In genomic region chr11:66275984-66276612, GRCh38 we compare ENCODE assay signal across 15 cellular contexts. TPM values are rescaled to one million over a fixed set of nuclear protein-coding genes. Genes with fewer than 3 reads are reported as not detected.
A peak's percentile ranks its signal among the peaks of the same experiment; 100 is the strongest.
DNase-seq lines count a peak whose midpoint lies in the region; ATAC-seq, FAIRE-seq and TF ChIP-seq lines count a peak whose summit lies in the region.
"Had no signal": no experiment of that assay in that cellular context is flagged by ENCODE, and none has a peak within 500 bp of the region (broad histone marks: within the 10 kb centered on the region; RNA-seq: fewer than 3 reads in every experiment).

No MANE protein-coding gene starts in this region.

- POLR2A ChIA-PET in IMR-90 (lab: Charles Lee; ENCODE audit: unreplicated experiment) (no interaction called here), WTC11 (lab: Charles Lee) (no interaction called here)

- H4K8ac ChIP-seq in IMR-90 (ENCODE audit: low read depth in 2 of 2, low read length in 2 of 2) = no peak overlapping the region

- TF ChIP-seq RAD21 in IMR-90 (IDR thresholded peaks at IDR 0.05; ENCODE audit: low read length) = no peak

- peaks cover 27% of the 10 kb centered on the region; the same call in 1 of the 2 replicates for H4K20me1 ChIP-seq in IMR-90 (ENCODE audit: insufficient read depth, low read length)

- H3K4me1 ChIP-seq in IMR-90 (ENCODE audit: control insufficient read depth, insufficient read depth, low read length) (peaks cover 3% of the 10 kb centered on the region; the same call in 1 of the 2 replicates), RWPE2 (ENCODE audit: insufficient read depth, poor library complexity, severe bottlenecking) (no peaks in the 10 kb centered on the region), kidney (ENCODE audit: control insufficient read depth in 1 of 2, insufficient read depth in 1 of 2, low read depth in 1 of 2, low read length in 2 of 2) (peaks cover 0 to 2% of the 10 kb centered on the region in 2 donors)

- BruUV-seq in IMR-90 (replicated peaks; lab: Mats Ljungman, UMichigan) = TSS peak; percentile 58

- H3K36me3 Mint-ChIP-seq in WTC11 = peaks cover 26% of the 10 kb centered on the region

- CTCF ChIA-PET in IMR-90 (lab: Yijun Ruan, JAX) (no interaction called here), WTC11 (lab: Charles Lee) (interaction anchor here (0.7 kb wide), 1 partner anchor 11 kb away, joined by 3 read pairs; no protein-coding TSS in a partner anchor)

- no peak overlapping the region for H3K23ac ChIP-seq in IMR-90 (ENCODE audit: low read depth, low read length)

- TF ChIP-seq POLR2A in IMR-90 (IDR thresholded peaks at IDR 0.05; ENCODE audit: low read depth, low read length) = no peak

- no peak overlapping the region for H3K4me2 ChIP-seq in IMR-90 (ENCODE audit: low read depth, low read length)
- H3K4me2 ChIP-seq: A549, GM23338 had no signal

- FAIRE-seq in kidney (lab: Jason Lieb, UNC) = no peak
- FAIRE-seq: A549 had no signal

- no peak overlapping the region for H3K27ac Mint-ChIP-seq in WTC11
- H3K27ac Mint-ChIP-seq: GM23338 had no signal

- H2AFZ ChIP-seq in IMR-90 (replicated peaks; ENCODE audit: low read length, poor library complexity) = no peak overlapping the region
- H2AFZ ChIP-seq: GM23338 had no signal

- no peak overlapping the region for H4K91ac ChIP-seq in IMR-90 (ENCODE audit: insufficient read depth, low read depth, low read length)

- H3K9me1 ChIP-seq in IMR-90 (ENCODE audit: insufficient read depth, low read length) = 0 out of 2 replicates have a peak, but pooled peaks cover 3% of the 10 kb centered on the region

- no peak overlapping the region for H4K5ac ChIP-seq in IMR-90 (ENCODE audit: low read depth, low read length)

- H2AK5ac ChIP-seq in IMR-90 (ENCODE audit: low read depth, low read length) = no peak overlapping the region

- H3K14ac ChIP-seq in IMR-90 (replicated peaks; ENCODE audit: low read depth, low read length) = no peak overlapping the region

- H3K4me3 Mint-ChIP-seq in WTC11 = no peak overlapping the region

- H2BK120ac ChIP-seq in IMR-90 (ENCODE audit: low read depth, low read length) = no peak overlapping the region

- H2BK5ac ChIP-seq in IMR-90 (ENCODE audit: low read depth, low read length, poor library complexity, severe bottlenecking) = no peak overlapping the region

- TF ChIP-seq CTCF in IMR-90 (conservative IDR thresholded peaks at IDR 0.05; ENCODE audit: low read depth, low read length) (no peak), RWPE2 (IDR thresholded peaks at IDR 0.05; ENCODE audit: poor library complexity, severe bottlenecking) (no peak), kidney (IDR thresholded peaks at IDR 0.05; ENCODE audit: borderline replicate concordance, extremely low read depth, insufficient read depth) (no peak), WTC11 (IDR thresholded peaks at IDR 0.05) (no peak)

- H3K9me3 ChIP-seq in IMR-90 (ENCODE audit: control insufficient read depth, insufficient read depth, low read length) (no peaks in the 10 kb centered on the region), RWPE2 (ENCODE audit: severe bottlenecking) (no peaks in the 10 kb centered on the region), kidney (ENCODE audit: control insufficient read depth in 1 of 2, low read length in 2 of 2) (no peaks in the 10 kb centered on the region)
- H3K9me3 ChIP-seq: A549, BE2C, Caco-2 had no signal

- no peaks in the 10 kb centered on the region for H3K9me3 Mint-ChIP-seq in WTC11
- H3K9me3 Mint-ChIP-seq: CD8-positive, alpha-beta memory T cell; GM23338; H9 had no signal

- H3K36me3 ChIP-seq in IMR-90 (ENCODE audit: control insufficient read depth, insufficient read depth, low read length) = peaks cover 46% of the 10 kb centered on the region
- peaks cover 36% of the 10 kb centered on the region for H3K36me3 ChIP-seq in RWPE2 (ENCODE audit: low read depth)
- H3K36me3 ChIP-seq in kidney (ENCODE audit: control insufficient read depth in 1 of 2, insufficient read depth in 2 of 2, low read length in 2 of 2) = peaks cover 24 to 31% of the 10 kb centered on the region in 2 donors

- no peaks in the 10 kb centered on the region; the same call in 1 of the 2 replicates for H3K27me3 ChIP-seq in IMR-90 (ENCODE audit: control insufficient read depth, insufficient read depth, low read length)
- no peaks in the 10 kb centered on the region for H3K27me3 ChIP-seq in RWPE2 (ENCODE audit: insufficient read depth, poor library complexity, severe bottlenecking)
- H3K27me3 ChIP-seq: BE2C had no signal

- WGBS in IMR-90 (ENCODE audit: extremely low coverage in 2 of 2, insufficient read length in 1 of 2), 2 experiments = 80% methylated on average over 1 of the region's 14 CpGs; no CpG with 5 or more reads in 1 of the 2 experiments

- no peak overlapping the region for H3K18ac ChIP-seq in IMR-90 (ENCODE audit: low read depth, low read length)

- dilution Hi-C loops in IMR-90 (cut with HindIII; ENCODE audit: low sequenced_read_pairs, unreplicated experiment) = no loop called here

- in situ Hi-C loops in IMR-90 (cut with MboI; ENCODE audit: low sequenced_read_pairs) = no loop called here

- H3K9ac ChIP-seq in IMR-90 (ENCODE audit: low read depth, low read length) (no peak overlapping the region), kidney (ENCODE audit: low read length in 2 of 2) (no peak overlapping the region)

- no peak overlapping the region for H2BK15ac ChIP-seq in IMR-90 (ENCODE audit: low read depth, low read length)

- H3K79me1 ChIP-seq in IMR-90 (ENCODE audit: low read depth in 1 of 2, low read length in 2 of 2) = peaks cover 10 to 20% of the 10 kb centered on the region in 2 experiments

- H2BK20ac ChIP-seq in IMR-90 (ENCODE audit: low read depth, low read length) = no peak overlapping the region

- DNase-seq in IMR-90 (no peak), RWPE2 (ENCODE audit: low spot score) (peak; percentile 50), kidney (peak; percentile 72), inferior parietal cortex (ENCODE audit: extremely low spot score) (no peak), WTC11 (ENCODE audit: low spot score) (no peak)
- DNase-seq: BE2C; Caco-2; CD8-positive, alpha-beta memory T cell; DND-41; GDM1; H9 had no signal

- ATAC-seq in IMR-90 (ENCODE audit: low read depth) (no peak), RWPE2 (ENCODE audit: low read depth) (no peak), WTC11 (no peak), GM18520 (IDR thresholded peaks at IDR 0.05; ENCODE audit: unreplicated experiment) (no peak)
- ATAC-seq: GM23338 had no signal

- peaks cover 13% of the 10 kb centered on the region for H3K4me1 Mint-ChIP-seq in WTC11

- no peak overlapping the region for H3K27ac ChIP-seq in IMR-90 (ENCODE audit: insufficient read depth, low read length)
- H3K27ac ChIP-seq in RWPE2 (ENCODE audit: poor library complexity, severe bottlenecking) = no peak overlapping the region
- H3K27ac ChIP-seq in kidney (ENCODE audit: low read depth in 2 of 2, low read length in 2 of 2) = no peak overlapping the region
- H3K27ac ChIP-seq: A549 had no signal

- H3K4me3 ChIP-seq in IMR-90 (ENCODE audit: insufficient read depth, low read depth, low read length) (no peak overlapping the region), RWPE2 (ENCODE audit: severe bottlenecking) (no peak overlapping the region), kidney (ENCODE audit: low read length in 2 of 2) (no peak overlapping the region)
- H3K4me3 ChIP-seq: A549, GM23338 had no signal

- intact Hi-C loops in IMR-90 (cut with micrococcal nuclease) = no loop called here
- intact Hi-C loops in kidney (cut with DNase I) = loop anchor here (10.0 kb wide), 1 partner anchor 51 kb away; no protein-coding TSS in a partner anchor

- H2AK9ac ChIP-seq in IMR-90 (replicated peaks; ENCODE audit: low read depth, low read length, poor library complexity) = no peak overlapping the region

- peaks cover 18% of the 10 kb centered on the region for H3K27me3 Mint-ChIP-seq in WTC11 (ENCODE audit: low read depth)

- no peak overlapping the region for H3K4ac ChIP-seq in IMR-90 (ENCODE audit: low read depth, low read length)

- no peak overlapping the region for H3K56ac ChIP-seq in IMR-90 (ENCODE audit: extremely low read depth, insufficient read depth, low read length)

TF ChIP-seq in IMR-90, 13 proteins besides CTCF, POLR2A, EP300 and RAD21 (continues in another document):
- TF ChIP-seq MAZ (IDR thresholded peaks at IDR 0.05; ENCODE audit: borderline replicate concordance, low read depth, low read length) = no peak

TF ChIP-seq in WTC11, 78 proteins besides CTCF, POLR2A, EP300 and RAD21 (continues in another document):
- no peak for TF ChIP-seq MXD4 (CRISPR knock-in tag; IDR thresholded peaks at IDR 0.05; ENCODE audit: borderline replicate concordance)

RNA-seq across cellular contexts. Expression of gene CNIH2, which starts 1.9 kb away (rescaled TPM):
- total RNA-seq in IMR-90 (2012; rRNA removed) (0.54 and 0.83 TPM in 2 replicates), kidney (0.63 TPM), WTC11 (2021) (12.2 to 12.9 TPM (median 12.2 TPM) in 3 replicates)
- polyA plus RNA-seq in IMR-90 (2012; rRNA removed) (3.4 and 5.2 TPM in 2 replicates), kidney (ENCODE audit: insufficient read depth, low read depth, low replicate concordance) (not detected)
- 3.2 and 6.7 TPM in 2 replicates for polyA plus RNA-seq in IMR-90 (2012; cell fraction: cytosol; rRNA removed)
- polyA plus RNA-seq in IMR-90 (2012; cell fraction: nucleus; rRNA removed; ENCODE audit: low replicate concordance) = 4.2 and 9.4 TPM in 2 replicates
- polyA plus RNA-seq: CD8-positive, alpha-beta memory T cell had no signal

RNA-seq across cellular contexts. Expression of gene RAB1B, which starts 7.7 kb away (rescaled TPM):
- total RNA-seq in IMR-90 (2012; rRNA removed) (76.9 and 83.7 TPM in 2 replicates), kidney (153 TPM), WTC11 (2021) (125 to 134 TPM (median 130 TPM) in 3 replicates)
- polyA plus RNA-seq in IMR-90 (2012; rRNA removed) (248 and 296 TPM in 2 replicates), kidney (ENCODE audit: insufficient read depth, low read depth, low replicate concordance) (197 TPM)
- polyA plus RNA-seq in IMR-90 (2012; cell fraction: cytosol; rRNA removed) = 149 and 250 TPM in 2 replicates
- polyA plus RNA-seq in IMR-90 (2012; cell fraction: nucleus; rRNA removed; ENCODE audit: low replicate concordance) = 91.2 and 145 TPM in 2 replicates

RNA-seq across cellular contexts. Expression of gene YIF1A, which starts 12.8 kb away (rescaled TPM):
- 128 and 134 TPM in 2 replicates for total RNA-seq in IMR-90 (2012; rRNA removed)
- polyA plus RNA-seq in IMR-90 (2012; rRNA removed) = 207 and 219 TPM in 2 replicates
- polyA plus RNA-seq in IMR-90 (2012; cell fraction: cytosol; rRNA removed) = 235 and 292 TPM in 2 replicates
- 160 and 316 TPM in 2 replicates for polyA plus RNA-seq in IMR-90 (2012; cell fraction: nucleus; rRNA removed; ENCODE audit: low replicate concordance)
- 92.1 TPM for total RNA-seq in kidney
- 115 TPM for polyA plus RNA-seq in kidney (ENCODE audit: insufficient read depth, low read depth, low replicate concordance)
- total RNA-seq in WTC11 (2021) = 86.0 to 86.9 TPM (median 86.4 TPM) in 3 replicates

RNA-seq across cellular contexts. Expression of gene TMEM151A, which starts 15.6 kb away (rescaled TPM):
- not detected in 2 replicates for total RNA-seq in IMR-90 (2012; rRNA removed)
- 0.03 and 0.07 TPM in 2 replicates for polyA plus RNA-seq in IMR-90 (2012; rRNA removed)
- 0.04 and 0.18 TPM in 2 replicates for polyA plus RNA-seq in IMR-90 (2012; cell fraction: cytosol; rRNA removed)
- polyA plus RNA-seq in IMR-90 (2012; cell fraction: nucleus; rRNA removed; ENCODE audit: low replicate concordance) = 0.11 and 0.21 TPM in 2 replicates
- 0.19 TPM for total RNA-seq in kidney
- not detected for polyA plus RNA-seq in kidney (ENCODE audit: insufficient read depth, low read depth, low replicate concordance)
- 2.2 to 2.3 TPM (median 2.3 TPM) in 3 replicates for total RNA-seq in WTC11 (2021)
- total RNA-seq: CD8-positive, alpha-beta memory T cell had no signal
- polyA plus RNA-seq: AG04450; CD8-positive, alpha-beta memory T cell had no signal

RNA-seq across cellular contexts. Expression of gene KLC2, which starts 18.6 kb away (rescaled TPM):
- total RNA-seq in IMR-90 (2012; rRNA removed) = 6.9 and 7.9 TPM in 2 replicates
- 22.0 and 26.4 TPM in 2 replicates for polyA plus RNA-seq in IMR-90 (2012; rRNA removed)
- polyA plus RNA-seq in IMR-90 (2012; cell fraction: cytosol; rRNA removed) = 17.9 and 22.6 TPM in 2 replicates
- 49.7 and 99.1 TPM in 2 replicates for polyA plus RNA-seq in IMR-90 (2012; cell fraction: nucleus; rRNA removed; ENCODE audit: low replicate concordance)
- 30.6 TPM for total RNA-seq in kidney
- 16.2 TPM for polyA plus RNA-seq in kidney (ENCODE audit: insufficient read depth, low read depth, low replicate concordance)
- 52.3 to 54.9 TPM (median 54.1 TPM) in 3 replicates for total RNA-seq in WTC11 (2021)

Comparison
In these comparisons a context has a peak if more than half of its experiments do, and no peak if none do; other contexts are left out.
1. DNase-seq: peak in RWPE2 (single experiment) and kidney (single experiment); none in IMR-90 (single experiment), inferior parietal cortex (single experiment) and WTC11 (single experiment).